ENCODE assay signal across 17 cellular contexts in the genomic region with DNA sequence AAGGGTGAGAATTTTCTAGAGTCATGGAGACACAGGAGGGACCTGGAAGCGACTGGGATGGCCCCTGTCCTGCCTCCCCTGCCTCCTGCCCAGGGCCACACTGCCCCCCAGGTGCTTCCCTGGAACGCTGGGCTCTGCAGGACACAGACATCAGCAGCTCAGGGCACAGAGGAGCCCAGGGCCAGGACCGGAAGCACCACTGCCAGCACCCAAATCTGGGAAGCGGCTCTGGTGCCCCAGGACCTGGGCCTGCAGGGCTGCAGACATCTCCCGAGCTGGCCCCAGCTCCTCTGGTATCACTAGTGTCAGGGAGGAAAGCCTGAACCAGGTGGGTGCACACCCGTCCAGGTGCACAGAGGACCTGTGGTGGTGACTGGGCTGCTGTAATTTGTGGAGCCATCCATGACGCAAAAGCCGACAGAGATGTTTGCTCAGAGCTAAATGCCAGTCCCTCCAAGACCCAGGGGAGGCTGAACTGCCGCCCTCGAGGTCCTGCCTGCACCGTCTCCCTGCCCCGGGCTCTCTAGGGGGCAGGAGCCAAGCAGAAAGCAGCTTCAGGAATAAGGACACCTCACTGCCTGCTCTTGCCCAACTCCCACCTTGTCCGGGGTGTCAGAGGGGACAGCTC. TPM values are rescaled to one million over a fixed set of nuclear protein-coding genes. Genes with fewer than 3 reads are reported as not detected.
A peak's percentile ranks its signal among the peaks of the same experiment; 100 is the strongest.
DNase-seq lines count a peak whose midpoint lies in the region; ATAC-seq lines count a peak whose summit lies in the region.
"Had no signal": no experiment of that assay in that cellular context is flagged by ENCODE, and none has a peak within 500 bp of the region (broad histone marks: within the 10 kb centered on the region; RNA-seq: fewer than 3 reads in every experiment).

No MANE protein-coding gene starts in this region.

- no peak overlapping the region for H3K27ac ChIP-seq in neuronal stem cell (replicated peaks; ENCODE audit: low read length)
- H3K27ac ChIP-seq: BLaER1 treated with 17β-estradiol and CSF1 and Interleukin-3, amounts not matched to agents 10 nM and 100 nM; GM23248 had no signal

- H3K9me3 ChIP-seq in neuronal stem cell (replicated peaks in 1 of 2; ENCODE audit: control insufficient read depth in 2 of 2, insufficient read depth in 1 of 2, low read depth in 1 of 2, low read length in 2 of 2) (no peaks in the 10 kb centered on the region), HAP-1 (no peaks in the 10 kb centered on the region)
- H3K9me3 ChIP-seq: BLaER1 treated with 17β-estradiol and CSF1 and Interleukin-3, amounts not matched to agents 10 nM and 100 nM had no signal

- H3K9ac ChIP-seq in neuronal stem cell (ENCODE audit: low read depth, low read length, poor library complexity) = no peak overlapping the region
- H3K9ac ChIP-seq: BLaER1 treated with 17β-estradiol and CSF1 and Interleukin-3, amounts not matched to agents 10 nM and 100 nM; GM23248 had no signal

- no peak overlapping the region for H3K23ac ChIP-seq in neuronal stem cell (ENCODE audit: low read depth, low read length, poor library complexity)

- H3K4me2 ChIP-seq in neuronal stem cell (ENCODE audit: insufficient read depth, low read length, poor library complexity, severe bottlenecking) = no peak overlapping the region
- H3K4me2 ChIP-seq: BLaER1 treated with 17β-estradiol and CSF1 and Interleukin-3, amounts not matched to agents 10 nM and 100 nM had no signal

- H2BK15ac ChIP-seq in neuronal stem cell (ENCODE audit: low read length) = peak overlapping the region; percentile 75

- peak overlapping the region; percentile 82 for H2BK5ac ChIP-seq in neuronal stem cell (ENCODE audit: low read length)

- no peak overlapping the region for H2AK5ac ChIP-seq in neuronal stem cell (ENCODE audit: low read depth, low read length)

- H3K4me1 ChIP-seq in neuronal stem cell (ENCODE audit: control insufficient read depth in 2 of 2, insufficient read depth in 1 of 2, low read depth in 1 of 2, low read length in 2 of 2) = no peaks in the 10 kb centered on the region
- no peaks in the 10 kb centered on the region for H3K4me1 ChIP-seq in HAP-1

- H3K27me3 ChIP-seq in neuronal stem cell (ENCODE audit: control insufficient read depth in 3 of 3, insufficient read depth in 3 of 3, low read depth in 1 of 3, low read length in 3 of 3) = peaks cover 0 to 47% (median 15%) of the 10 kb centered on the region in 3 experiments
- peaks cover 7% of the 10 kb centered on the region; the same call in 1 of the 2 replicates for H3K27me3 ChIP-seq in HAP-1 (ENCODE audit: low read depth)

- DNase-seq in DMS53 (lab: John Stamatoyannopoulos, UW) (peak; percentile 96), NCI-H146 (lab: John Stamatoyannopoulos, UW) (peak; percentile 61), RPMI8226 (peak; percentile 64), neuronal stem cell (ENCODE audit: low spot score) (no peak), amygdala (lab: John Stamatoyannopoulos, UW) (no peak), HAP-1 (ENCODE audit: low spot score in 2 of 2) (no peak)
- DNase-seq: ACHN; Calu3; CD4-positive, CD25-positive, alpha-beta regulatory T cell; DMS 273 treated with DMSO at 0.1 percent for 48 hours; DMS79 treated with DMSO at 0.1 percent for 48 hours; GDM1; GM23248; IMR-90 had no signal

- no peaks in the 10 kb centered on the region for H3K36me3 ChIP-seq in neuronal stem cell (replicated peaks in 1 of 2; ENCODE audit: control insufficient read depth in 2 of 2, insufficient read depth in 2 of 2, low read length in 2 of 2)
- H3K36me3 ChIP-seq in HAP-1 (replicated peaks) = no peaks in the 10 kb centered on the region
- H3K36me3 ChIP-seq: BLaER1 treated with 17β-estradiol and CSF1 and Interleukin-3, amounts not matched to agents 10 nM and 100 nM had no signal

- H3K4ac ChIP-seq in neuronal stem cell (ENCODE audit: low read length) = no peak overlapping the region

- H4K91ac ChIP-seq in neuronal stem cell (ENCODE audit: low read depth, low read length, poor library complexity) = no peak overlapping the region

- peaks cover 2% of the 10 kb centered on the region for H3K79me1 ChIP-seq in neuronal stem cell (ENCODE audit: low read depth, low read length)

- in situ Hi-C loops in HAP-1 (cut with MboI; ENCODE audit: low sequenced_read_pairs) = no loop called here

- H2BK12ac ChIP-seq in neuronal stem cell (ENCODE audit: low read length) = no peak overlapping the region

- WGBS in neuronal stem cell (ENCODE audit: extremely low coverage in 2 of 2, insufficient read length in 2 of 2, insufficient replicate concordance in 1 of 2), 2 donors = no CpG with 5 or more reads among the region's 13 CpGs

- no peak overlapping the region for H2AFZ ChIP-seq in neuronal stem cell (ENCODE audit: low read length)
- H2AFZ ChIP-seq: GM23248 had no signal

- H4K8ac ChIP-seq in neuronal stem cell (ENCODE audit: low read depth, low read length) = no peak overlapping the region

- ATAC-seq in GM18909 (IDR thresholded peaks at IDR 0.05; ENCODE audit: poor library complexity, unreplicated experiment) (no peak), HG02759 (IDR thresholded peaks at IDR 0.05; ENCODE audit: unreplicated experiment) (no peak)

- peak overlapping the region; percentile 19 for H3K18ac ChIP-seq in neuronal stem cell (ENCODE audit: low read length)

- H3K14ac ChIP-seq in neuronal stem cell (ENCODE audit: low read length) = peak overlapping the region; percentile 21

- no peak overlapping the region for H2BK120ac ChIP-seq in neuronal stem cell (ENCODE audit: low read depth, low read length)

- no peak overlapping the region for H3K4me3 ChIP-seq in neuronal stem cell (ENCODE audit: low read length in 2 of 2)
- H3K4me3 ChIP-seq in HAP-1 = no peak overlapping the region
- H3K4me3 ChIP-seq: BLaER1 treated with 17β-estradiol and CSF1 and Interleukin-3, amounts not matched to agents 10 nM and 100 nM; GM23248 had no signal

RNA-seq across cellular contexts. Expression of a gene that starts 46.0 kb away (rescaled TPM):
- 20.4 TPM for polyA plus RNA-seq in neuronal stem cell (2013, experiment 1 of 2)
- 20.9 TPM for polyA plus RNA-seq in neuronal stem cell (2013, experiment 2 of 2)

Comparison
In these comparisons a context has a peak if more than half of its experiments do, and no peak if none do; other contexts are left out.
1. DNase-seq: peak in DMS53 (single experiment), NCI-H146 (single experiment) and RPMI8226 (single experiment); none in neuronal stem cell (single experiment), amygdala (0 of 56) and HAP-1 (0 of 2).